Comparison of ENCODE assay signal across 13 cellular contexts in genomic region chr12:12399161-12399560, GRCh38. TPM values are rescaled to one million over a fixed set of nuclear protein-coding genes. Genes with fewer than 3 reads are reported as not detected.
DNase-seq lines count a peak whose midpoint lies in the region; ATAC-seq and TF ChIP-seq lines count a peak whose summit lies in the region.
"Had no signal": no experiment of that assay in that cellular context is flagged by ENCODE, and none has a peak within 500 bp of the region (broad histone marks: within the 10 kb centered on the region; RNA-seq: fewer than 3 reads in every experiment).

No MANE protein-coding gene starts in this region.

- no peak for ATAC-seq in Right ventricle myocardium inferior
- ATAC-seq in naive thymus-derived CD4-positive, alpha-beta T cell, result no peak
- ATAC-seq: K562 had no signal

- no peak overlapping the region for H3K4me3 Mint-ChIP-seq in naive thymus-derived CD4-positive, alpha-beta T cell
- H3K4me3 Mint-ChIP-seq: activated naive CD4-positive, alpha-beta T cell treated with anti-CD3 and anti-CD28 coated beads, Interleukin-2, amount 10 ng/mL, durations not matched to agents 7 days and 5 days had no signal

- H3K27me3 ChIP-seq in right atrium auricular region, result no peaks in the 10 kb centered on the region
- H3K27me3 ChIP-seq in dorsolateral prefrontal cortex, result no peaks in the 10 kb centered on the region
- no peaks in the 10 kb centered on the region for H3K27me3 ChIP-seq in naive thymus-derived CD4-positive, alpha-beta T cell (ENCODE audit: control insufficient read depth in 2 of 2, insufficient read depth in 2 of 2, low read length in 2 of 2)
- H3K27me3 ChIP-seq: gastroesophageal sphincter had no signal

- peak overlapping the region in 5 of 9 donors; percentile 18 to 84 (median 26) for H3K27ac Mint-ChIP-seq in naive thymus-derived CD4-positive, alpha-beta T cell
- H3K27ac Mint-ChIP-seq: activated naive CD4-positive, alpha-beta T cell treated with anti-CD3 and anti-CD28 coated beads, Interleukin-2, amount 10 ng/mL, durations not matched to agents 7 days and 5 days had no signal

- CTCF ChIA-PET in naive thymus-derived CD4-positive, alpha-beta T cell (lab: Charles Lee), result no interaction called here

- no peaks in the 10 kb centered on the region for H3K36me3 ChIP-seq in right atrium auricular region
- H3K36me3 ChIP-seq in naive thymus-derived CD4-positive, alpha-beta T cell (ENCODE audit: control insufficient read depth in 2 of 3, insufficient read depth in 3 of 3, low read length in 3 of 3), result no peaks in the 10 kb centered on the region
- H3K36me3 ChIP-seq: gastroesophageal sphincter had no signal

- H3K27ac ChIP-seq in right atrium auricular region, result peak overlapping the region; percentile 53 to 75
- peak overlapping the region in 56 of 59 donors; percentile 27 to 92 (median 79) for H3K27ac ChIP-seq in dorsolateral prefrontal cortex
- H3K27ac ChIP-seq in naive thymus-derived CD4-positive, alpha-beta T cell (ENCODE audit: low read depth, low read length), result no peak overlapping the region

- peaks cover 0 to 8% (median 2%) of the 10 kb centered on the region in 11 donors for H3K9me3 Mint-ChIP-seq in naive thymus-derived CD4-positive, alpha-beta T cell
- H3K9me3 Mint-ChIP-seq: activated naive CD4-positive, alpha-beta T cell treated with anti-CD3 and anti-CD28 coated beads, Interleukin-2, amount 10 ng/mL, durations not matched to agents 7 days and 5 days had no signal

- DNase-seq in right atrium auricular region (ENCODE audit: low spot score) (no peak), Right ventricle myocardium inferior (ENCODE audit: missing footprints) (no peak), dorsolateral prefrontal cortex (no peak), NCI-H345 treated with DMSO at 0.1 percent for 48 hours (lab: John Stamatoyannopoulos, UW; ENCODE audit: unreplicated experiment) (no peak), nucleus accumbens (lab: John Stamatoyannopoulos, UW) (no peak), NCI-H187 (lab: John Stamatoyannopoulos, UW) (no peak)
- no peak for DNase-seq in naive thymus-derived CD4-positive, alpha-beta T cell
- no peak for DNase-seq in activated CD8-positive, alpha-beta memory T cell treated with anti-CD3 and anti-CD28 coated beads, Interleukin-2, amount 50 U/mL, for 4 hours
- DNase-seq: activated CD8-positive, alpha-beta memory T cell treated with anti-CD3 and anti-CD28 coated beads for 24 hours; activated naive CD4-positive, alpha-beta T cell treated with anti-CD3 and anti-CD28 coated beads, Interleukin-2, amount 10 ng/mL, durations not matched to agents 7 days and 5 days had no signal

- POLR2A ChIA-PET in naive thymus-derived CD4-positive, alpha-beta T cell (lab: Charles Lee), result interaction anchor here (1.0 kb wide), 1 partner anchor 25 kb away, joined by 3 read pairs; no protein-coding TSS in a partner anchor

- H3K4me3 ChIP-seq in right atrium auricular region (no peak overlapping the region), dorsolateral prefrontal cortex (no peak overlapping the region)
- H3K4me3 ChIP-seq in naive thymus-derived CD4-positive, alpha-beta T cell (ENCODE audit: low read length), result no peak overlapping the region
- H3K4me3 ChIP-seq: gastroesophageal sphincter, K562 had no signal

- no peaks in the 10 kb centered on the region for H3K27me3 Mint-ChIP-seq in naive thymus-derived CD4-positive, alpha-beta T cell
- H3K27me3 Mint-ChIP-seq: activated naive CD4-positive, alpha-beta T cell treated with anti-CD3 and anti-CD28 coated beads, Interleukin-2, amount 10 ng/mL, durations not matched to agents 7 days and 5 days had no signal

- intact Hi-C loops in Right ventricle myocardium inferior (cut with DNase I), result loop anchor here (5.0 kb wide), 1 partner anchor 163 kb away; the partner anchor contains the start of gene DUSP16
- intact Hi-C loops in dorsolateral prefrontal cortex (cut with DNase I), result loop anchor here in 1 of 2 donors (5.0 kb wide), 1 partner anchor 78 kb away; no protein-coding TSS in a partner anchor
- intact Hi-C loops in naive thymus-derived CD4-positive, alpha-beta T cell (cut with micrococcal nuclease), result no loop called here

- H3K36me3 Mint-ChIP-seq in naive thymus-derived CD4-positive, alpha-beta T cell, result peaks cover 4 to 39% (median 29%) of the 10 kb centered on the region in 5 donors

- H3K4me1 Mint-ChIP-seq in naive thymus-derived CD4-positive, alpha-beta T cell, result peaks cover 23 to 46% (median 41%) of the 10 kb centered on the region in 7 donors

- H3K4me1 ChIP-seq in right atrium auricular region, result peaks cover 0 to 31% of the 10 kb centered on the region in 2 donors
- H3K4me1 ChIP-seq in naive thymus-derived CD4-positive, alpha-beta T cell (ENCODE audit: control insufficient read depth in 2 of 2, insufficient read depth in 2 of 2, low read length in 2 of 2), result peaks cover 0 to 10% of the 10 kb centered on the region in 2 donors

- no peaks in the 10 kb centered on the region for H3K9me3 ChIP-seq in right atrium auricular region
- H3K9me3 ChIP-seq in naive thymus-derived CD4-positive, alpha-beta T cell (ENCODE audit: control insufficient read depth in 2 of 3, low read length in 3 of 3), result no peaks in the 10 kb centered on the region
- H3K9me3 ChIP-seq: gastroesophageal sphincter had no signal

- TF ChIP-seq CTCF in right atrium auricular region (IDR thresholded peaks at IDR 0.05) (no peak), dorsolateral prefrontal cortex (IDR thresholded peaks at IDR 0.05 in 54 of 56, conservative IDR thresholded peaks at IDR 0.05 in 2 of 56; ENCODE audit: low read depth in 1 of 56, partially characterized antibody in 56 of 56) (no peak)

RNA-seq across cellular contexts. Expression of gene BORCS5, which starts 42.3 kb away (rescaled TPM):
- total RNA-seq in right atrium auricular region (1 to 10 TPM; 6.2 to 8.0 TPM), Right ventricle myocardium inferior (7.4 TPM), dorsolateral prefrontal cortex (10 to 100 TPM; 30.7 to 69.8 (median 50.1) TPM)
- 10 to 100 TPM; 15.3 to 28.2 (median 22.1) TPM for total RNA-seq in naive thymus-derived CD4-positive, alpha-beta T cell
- 10 to 100 TPM in 1 of 2 donors, 1 to 10 TPM in 1; 8.4 to 15.6 TPM for polyA plus RNA-seq in naive thymus-derived CD4-positive, alpha-beta T cell

RNA-seq across cellular contexts. Expression of gene MANSC1, which starts 49.1 kb away (rescaled TPM):
- total RNA-seq in right atrium auricular region (10 to 100 TPM; 16.5 to 28.0 TPM), Right ventricle myocardium inferior (8.5 TPM), dorsolateral prefrontal cortex (10 to 100 TPM; 12.0 to 32.4 (median 22.8) TPM)
- 1 to 10 TPM in 1 of 5 experiments, under 1 TPM in 4; 0.60 to 1.3 (median 0.94) TPM for total RNA-seq in naive thymus-derived CD4-positive, alpha-beta T cell
- polyA plus RNA-seq in naive thymus-derived CD4-positive, alpha-beta T cell, result 1 to 10 TPM; 4.2 TPM
- total RNA-seq: OCI-LY7 had no signal
